15 cellular contexts compared by ENCODE assay signal in the genomic region with DNA sequence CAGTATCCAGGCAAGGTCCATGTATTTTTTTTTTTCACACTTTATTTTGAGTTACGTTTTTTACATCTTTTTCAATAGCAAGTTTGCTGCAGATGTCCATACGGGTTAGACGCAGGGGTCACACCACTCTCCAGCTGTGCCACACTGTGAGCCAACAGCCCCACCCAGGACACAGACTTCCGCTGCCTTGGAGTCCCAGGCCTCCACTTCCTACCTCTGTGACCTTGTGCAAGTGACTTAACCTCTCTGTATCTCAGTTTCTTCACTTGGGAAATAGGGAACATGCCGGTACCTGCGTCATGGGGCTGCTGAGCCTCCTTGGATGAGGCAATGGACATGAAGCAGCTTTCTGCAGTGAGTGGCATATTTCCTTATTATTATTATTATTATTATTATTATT.
"Had no signal": no experiment of that assay in that cellular context is flagged by ENCODE, and none has a peak within 500 bp of the region (broad histone marks: within the 10 kb centered on the region; RNA-seq: fewer than 3 reads in every experiment).

No MANE protein-coding gene starts in this region.

- H3K9me3 Mint-ChIP-seq: activated naive CD8-positive, alpha-beta T cell treated with anti-CD3 and anti-CD28 coated beads, Interleukin-2, amount 50 U/mL, for 24 hours; naive thymus-derived CD8-positive, alpha-beta T cell; stimulated activated naive CD8-positive, alpha-beta T cell treated with anti-CD3 and anti-CD28 coated beads, Interleukin-15, Interleukin-2, amounts not matched to agents 100 ng/mL and 50 ng/mL, for 24 hours had no signal

- H3K9me3 ChIP-seq: ascending aorta, prostate gland, testis had no signal

- H3K36me3 Mint-ChIP-seq: naive thymus-derived CD8-positive, alpha-beta T cell had no signal

- H3K27ac ChIP-seq: ascending aorta, prostate gland, testis had no signal

- H3K4me3 ChIP-seq: ascending aorta, dorsolateral prefrontal cortex, prostate gland, testis had no signal

- DNase-seq: activated CD4-positive, CD25-positive, alpha-beta regulatory T cell treated with anti-CD3 and anti-CD28 coated beads, Interleukin-2, amount 50 U/mL, for 72 hours; activated gamma-delta T cell; activated naive CD8-positive, alpha-beta T cell treated with anti-CD3 and anti-CD28 coated beads, Interleukin-2, amount 50 U/mL, for 24 hours; dorsolateral prefrontal cortex; foreskin melanocyte; head of caudate nucleus; left colon; naive thymus-derived CD8-positive, alpha-beta T cell; stimulated activated CD4-positive, alpha-beta T cell treated with anti-CD3 and anti-CD28 coated beads, Interleukin-12 subunit alpha, Interleukin-12 subunit beta, amount 100 ng/mL, for 4 hours; stimulated activated CD4-positive, alpha-beta T cell treated with anti-CD3 and anti-CD28 coated beads, Interleukin-2, amount 100 ng/mL, for 48 hours; testis had no signal

- ATAC-seq: left colon; naive thymus-derived CD8-positive, alpha-beta T cell; sciatic nerve had no signal

- H3K27me3 Mint-ChIP-seq: activated naive CD8-positive, alpha-beta T cell treated with anti-CD3 and anti-CD28 coated beads, Interleukin-2, amount 50 U/mL, for 24 hours; naive thymus-derived CD8-positive, alpha-beta T cell; stimulated activated naive CD8-positive, alpha-beta T cell treated with anti-CD3 and anti-CD28 coated beads, Interleukin-15, Interleukin-2, amounts not matched to agents 100 ng/mL and 50 ng/mL, for 24 hours had no signal

- H3K27me3 ChIP-seq: ascending aorta, dorsolateral prefrontal cortex, testis had no signal

- H3K36me3 ChIP-seq: ascending aorta, prostate gland had no signal
